ENCODE assay signal across 39 cellular contexts in the genomic region with DNA sequence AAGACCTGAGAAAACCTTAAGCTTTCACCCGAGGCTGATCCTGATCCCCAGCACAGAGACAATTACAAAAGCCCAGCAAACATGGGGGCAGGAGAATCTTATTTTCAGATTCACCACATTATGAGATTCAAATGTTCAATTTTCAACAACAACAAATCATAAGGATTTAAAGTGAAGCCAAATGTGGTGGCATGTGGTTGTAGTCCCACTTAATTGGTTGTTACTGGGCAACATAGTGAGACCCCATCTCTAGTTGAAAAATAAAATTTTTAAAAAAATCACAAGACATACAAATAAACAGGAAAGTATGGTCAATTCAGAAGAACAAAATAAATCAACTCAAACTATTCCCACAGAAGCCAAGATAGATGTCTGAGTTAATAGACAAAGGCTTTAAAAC.
"Had no signal": no experiment of that assay in that cellular context is flagged by ENCODE, and none has a peak within 500 bp of the region (broad histone marks: within the 10 kb centered on the region; RNA-seq: fewer than 3 reads in every experiment).

No MANE protein-coding gene starts in this region.

- H3K9me3 ChIP-seq: ascending aorta had no signal

- H3K9me3 Mint-ChIP-seq: activated CD4-positive, alpha-beta memory T cell treated with anti-CD3 and anti-CD28 coated beads, Interleukin-2, amount 10 ng/mL, durations not matched to agents 7 days and 5 days; activated CD4-positive, alpha-beta T cell treated with anti-CD3 and anti-CD28 coated beads, Interleukin-2, amount 10 ng/mL, durations not matched to agents 7 days and 5 days; activated naive CD4-positive, alpha-beta T cell treated with anti-CD3 and anti-CD28 coated beads, Interleukin-2, amount 10 ng/mL, durations not matched to agents 7 days and 5 days; activated naive CD4-positive, alpha-beta T cell treated with anti-CD3 and anti-CD28 coated beads, Interleukin-2, amount 50 U/mL, for 24 hours; activated naive CD8-positive, alpha-beta T cell treated with anti-CD3 and anti-CD28 coated beads, Interleukin-2, amount 10 ng/mL, durations not matched to agents 7 days and 5 days; activated naive CD8-positive, alpha-beta T cell treated with anti-CD3 and anti-CD28 coated beads, Interleukin-2, amount 50 U/mL, for 24 hours; activated T-cell treated with anti-CD3 and anti-CD28 coated beads, Interleukin-2, amount 50 U/mL, for 24 hours; activated T-helper 2 cell treated with anti-CD3 and anti-CD28 coated beads, Interferon-gamma antibody, Interleukin-2, Interleukin-4, amounts not matched to agents 10 μg/mL and 5 μg/mL and 100 μg/mL, durations not matched to agents 14 hours and 24 hours and 36 hours; brain; central memory CD8-positive, alpha-beta T cell; T-helper 1 cell treated with Interleukin-12 subunit alpha and Interleukin-12 subunit beta and Interleukin-4 antibody, amounts not matched to agents 30 μg/mL and 1 μg/mL, for 36 hours; T-helper 2 cell treated with Interferon-gamma antibody and Interleukin-4, amounts not matched to agents 5 μg/mL and 100 μg/mL, for 36 hours had no signal

- H3K27me3 Mint-ChIP-seq: activated CD4-positive, alpha-beta memory T cell treated with anti-CD3 and anti-CD28 coated beads, Interleukin-2, amount 10 ng/mL, durations not matched to agents 7 days and 5 days; activated CD4-positive, alpha-beta T cell treated with anti-CD3 and anti-CD28 coated beads for 36 hours; activated CD4-positive, alpha-beta T cell treated with anti-CD3 and anti-CD28 coated beads, Interleukin-2, amount 10 ng/mL, durations not matched to agents 7 days and 5 days; activated CD8-positive, alpha-beta memory T cell treated with anti-CD3 and anti-CD28 coated beads, Interleukin-2, amount 10 ng/mL, durations not matched to agents 7 days and 5 days; activated naive CD4-positive, alpha-beta T cell treated with anti-CD3 and anti-CD28 coated beads, Interleukin-2, amount 10 ng/mL, durations not matched to agents 7 days and 5 days; activated naive CD4-positive, alpha-beta T cell treated with anti-CD3 and anti-CD28 coated beads, Interleukin-2, amount 50 U/mL, for 24 hours; activated naive CD8-positive, alpha-beta T cell; activated naive CD8-positive, alpha-beta T cell treated with anti-CD3 and anti-CD28 coated beads, Interleukin-2, amount 10 ng/mL, durations not matched to agents 7 days and 5 days; activated naive CD8-positive, alpha-beta T cell treated with anti-CD3 and anti-CD28 coated beads, Interleukin-2, amount 50 U/mL, for 24 hours; activated T-cell treated with anti-CD3 and anti-CD28 coated beads, Interleukin-2, amount 50 U/mL, for 24 hours; central memory CD8-positive, alpha-beta T cell had no signal

- H3K27me3 ChIP-seq: ascending aorta, cardiac muscle cell had no signal

- DNase-seq: activated CD4-positive, alpha-beta memory T cell treated with anti-CD3 and anti-CD28 coated beads, Interleukin-2, amount 10 ng/mL, durations not matched to agents 7 days and 5 days; activated CD4-positive, alpha-beta T cell treated with anti-CD3 and anti-CD28 coated beads for 1 hour; activated CD4-positive, alpha-beta T cell treated with anti-CD3 and anti-CD28 coated beads for 36 hours; activated CD4-positive, alpha-beta T cell treated with anti-CD3 and anti-CD28 coated beads for 48 hours; activated CD4-positive, alpha-beta T cell treated with anti-CD3 and anti-CD28 coated beads, Interleukin-2, amount 10 ng/mL, durations not matched to agents 7 days and 5 days; activated CD4-positive, alpha-beta T cell treated with anti-CD3 and anti-CD28 coated beads, Interleukin-2, amount 50 U/mL, for 48 hours; activated CD4-positive, CD25-positive, alpha-beta regulatory T cell; activated CD8-positive, alpha-beta memory T cell treated with anti-CD3 and anti-CD28 coated beads for 24 hours; activated CD8-positive, alpha-beta memory T cell treated with anti-CD3 and anti-CD28 coated beads, Interleukin-2, amount 10 ng/mL, durations not matched to agents 7 days and 5 days; activated CD8-positive, alpha-beta memory T cell treated with anti-CD3 and anti-CD28 coated beads, Interleukin-2, amount 50 U/mL, for 48 hours; activated CD8-positive, alpha-beta T cell treated with anti-CD3 and anti-CD28 coated beads, Interleukin-2, amount 10 ng/mL, durations not matched to agents 7 days and 5 days; activated effector memory CD4-positive, alpha-beta T cell treated with Interleukin-2 at 50 U/mL for 16 hours; activated gamma-delta T cell; activated naive CD4-positive, alpha-beta T cell treated with anti-CD3 and anti-CD28 coated beads, Interleukin-2, amount 10 ng/mL, durations not matched to agents 7 days and 5 days; activated naive CD4-positive, alpha-beta T cell treated with Interleukin-2 at 50 U/mL for 16 hours; activated naive CD8-positive, alpha-beta T cell treated with anti-CD3 and anti-CD28 coated beads, Interleukin-2, amount 10 ng/mL, durations not matched to agents 7 days and 5 days; activated naive CD8-positive, alpha-beta T cell treated with anti-CD3 and anti-CD28 coated beads, Interleukin-2, amount 50 U/mL, for 24 hours; activated T-cell treated with anti-CD3 and anti-CD28 coated beads, Interleukin-2, amount 50 U/mL, for 24 hours; activated T-cell treated with anti-CD3 and anti-CD28 coated beads, Interleukin-2, amount 50 U/mL, for 48 hours; amygdala; anterior cingulate cortex; caudate nucleus; cerebellar nuclear complex; T-helper 1 cell; T-helper 2 cell; T-helper 9 cell had no signal

- ATAC-seq: activated CD4-positive, alpha-beta T cell treated with anti-CD3 and anti-CD28 coated beads for 36 hours; activated CD4-positive, CD25-positive, alpha-beta regulatory T cell treated with anti-CD3 and anti-CD28 coated beads, Interleukin-2, amount 50 U/mL, for 24 hours; activated CD8-positive, alpha-beta memory T cell treated with anti-CD3 and anti-CD28 coated beads, Interleukin-2, amount 10 ng/mL, durations not matched to agents 7 days and 5 days; activated CD8-positive, alpha-beta T cell treated with anti-CD3 and anti-CD28 coated beads, Interleukin-2, amount 10 ng/mL, durations not matched to agents 7 days and 5 days; activated naive CD8-positive, alpha-beta T cell treated with anti-CD3 and anti-CD28 coated beads, Interleukin-2, amount 50 U/mL, for 24 hours had no signal

- H3K4me3 ChIP-seq: ascending aorta, cardiac muscle cell had no signal

- FAIRE-seq: bronchial epithelial cell, TTC549 had no signal

- H3K27ac Mint-ChIP-seq: activated CD4-positive, alpha-beta memory T cell treated with anti-CD3 and anti-CD28 coated beads, Interleukin-2, amount 10 ng/mL, durations not matched to agents 7 days and 5 days; activated CD4-positive, alpha-beta T cell treated with anti-CD3 and anti-CD28 coated beads for 36 hours; activated CD4-positive, alpha-beta T cell treated with anti-CD3 and anti-CD28 coated beads, Interleukin-2, amount 10 ng/mL, durations not matched to agents 7 days and 5 days; activated CD8-positive, alpha-beta memory T cell treated with anti-CD3 and anti-CD28 coated beads, Interleukin-2, amount 10 ng/mL, durations not matched to agents 7 days and 5 days; activated CD8-positive, alpha-beta T cell treated with anti-CD3 and anti-CD28 coated beads, Interleukin-2, amount 10 ng/mL, durations not matched to agents 7 days and 5 days; activated naive CD4-positive, alpha-beta T cell treated with anti-CD3 and anti-CD28 coated beads, Interleukin-2, amount 10 ng/mL, durations not matched to agents 7 days and 5 days; activated naive CD4-positive, alpha-beta T cell treated with anti-CD3 and anti-CD28 coated beads, Interleukin-2, amount 50 U/mL, for 24 hours; activated naive CD8-positive, alpha-beta T cell; activated naive CD8-positive, alpha-beta T cell treated with anti-CD3 and anti-CD28 coated beads, Interleukin-2, amount 10 ng/mL, durations not matched to agents 7 days and 5 days; activated naive CD8-positive, alpha-beta T cell treated with anti-CD3 and anti-CD28 coated beads, Interleukin-2, amount 50 U/mL, for 24 hours; activated T-helper 2 cell treated with anti-CD3 and anti-CD28 coated beads, Interferon-gamma antibody, Interleukin-2, Interleukin-4, amounts not matched to agents 10 μg/mL and 5 μg/mL and 100 μg/mL, durations not matched to agents 14 hours and 24 hours and 36 hours; T-helper 1 cell treated with Interleukin-12 subunit alpha and Interleukin-12 subunit beta and Interleukin-4 antibody, amounts not matched to agents 30 μg/mL and 1 μg/mL, for 36 hours; T-helper 2 cell treated with Interferon-gamma antibody and Interleukin-4, amounts not matched to agents 5 μg/mL and 100 μg/mL, for 36 hours had no signal

- H3K4me3 Mint-ChIP-seq: activated CD4-positive, alpha-beta memory T cell treated with anti-CD3 and anti-CD28 coated beads, Interleukin-2, amount 10 ng/mL, durations not matched to agents 7 days and 5 days; activated CD4-positive, alpha-beta T cell treated with anti-CD3 and anti-CD28 coated beads for 36 hours; activated CD4-positive, alpha-beta T cell treated with anti-CD3 and anti-CD28 coated beads, Interleukin-2, amount 10 ng/mL, durations not matched to agents 7 days and 5 days; activated CD8-positive, alpha-beta memory T cell treated with anti-CD3 and anti-CD28 coated beads, Interleukin-2, amount 10 ng/mL, durations not matched to agents 7 days and 5 days; activated CD8-positive, alpha-beta T cell treated with anti-CD3 and anti-CD28 coated beads, Interleukin-2, amount 10 ng/mL, durations not matched to agents 7 days and 5 days; activated naive CD4-positive, alpha-beta T cell treated with anti-CD3 and anti-CD28 coated beads, Interleukin-2, amount 10 ng/mL, durations not matched to agents 7 days and 5 days; activated naive CD4-positive, alpha-beta T cell treated with anti-CD3 and anti-CD28 coated beads, Interleukin-2, amount 50 U/mL, for 24 hours; activated naive CD8-positive, alpha-beta T cell; activated naive CD8-positive, alpha-beta T cell treated with anti-CD3 and anti-CD28 coated beads, Interleukin-2, amount 10 ng/mL, durations not matched to agents 7 days and 5 days; activated naive CD8-positive, alpha-beta T cell treated with anti-CD3 and anti-CD28 coated beads, Interleukin-2, amount 50 U/mL, for 24 hours; activated T-cell treated with anti-CD3 and anti-CD28 coated beads, Interleukin-2, amount 50 U/mL, for 24 hours; central memory CD8-positive, alpha-beta T cell; T-helper 1 cell treated with Interleukin-12 subunit alpha and Interleukin-12 subunit beta and Interleukin-4 antibody, amounts not matched to agents 30 μg/mL and 1 μg/mL, for 36 hours; T-helper 2 cell treated with Interferon-gamma antibody and Interleukin-4, amounts not matched to agents 5 μg/mL and 100 μg/mL, for 36 hours had no signal

- H3K27ac ChIP-seq: ascending aorta, cardiac muscle cell, VCaP had no signal
